11 cellular contexts compared by ENCODE assay signal in genomic region chr4:174873931-174874330, GRCh38. TPM values are rescaled to one million over a fixed set of nuclear protein-coding genes. Genes with fewer than 3 reads are reported as not detected.
A peak's percentile ranks its signal among the peaks of the same experiment; 100 is the strongest.
DNase-seq lines count a peak whose midpoint lies in the region; ATAC-seq and TF ChIP-seq lines count a peak whose summit lies in the region.
"Had no signal": no experiment of that assay in that cellular context is flagged by ENCODE, and none has a peak within 500 bp of the region (broad histone marks: within the 10 kb centered on the region; RNA-seq: fewer than 3 reads in every experiment).

No MANE protein-coding gene starts in this region.

- TF ChIP-seq EP300 in esophagus muscularis mucosa (IDR thresholded peaks at IDR 0.05): no peak

- TF ChIP-seq POLR2A in esophagus muscularis mucosa (IDR thresholded peaks at IDR 0.05; ENCODE audit: low read depth): no peak

- intact Hi-C loops in esophagus muscularis mucosa (cut with DNase I): no loop called here
- intact Hi-C loops in left cardiac atrium (cut with DNase I): no loop called here

- no peak overlapping the region for H3K27ac ChIP-seq in esophagus muscularis mucosa (replicated peaks in 1 of 4)
- H3K27ac ChIP-seq: BLaER1 had no signal

- DNase-seq in NCI-H2107 treated with DMSO at 0.1 percent for 48 hours (lab: John Stamatoyannopoulos, UW; ENCODE audit: unreplicated experiment): peak; percentile 1
- DNase-seq in NCI-H2107 (lab: John Stamatoyannopoulos, UW): no peak
- DNase-seq in progenitor cell of endocrine pancreas (ENCODE audit: low spot score, unreplicated experiment): no peak
- DNase-seq in esophagus muscularis mucosa (ENCODE audit: extremely low spot score): no peak
- DNase-seq in left cardiac atrium: no peak
- DNase-seq: activated naive CD4-positive, alpha-beta T cell treated with Interleukin-2 at 50 U/mL for 16 hours had no signal

- no peak overlapping the region for H3K27ac Mint-ChIP-seq in progenitor cell of endocrine pancreas

- H3K4me1 Mint-ChIP-seq in progenitor cell of endocrine pancreas (ENCODE audit: low read depth): peaks cover 23% of the 10 kb centered on the region

- H3K36me3 Mint-ChIP-seq in progenitor cell of endocrine pancreas (ENCODE audit: insufficient read depth): no peaks in the 10 kb centered on the region

- no peaks in the 10 kb centered on the region for H3K27me3 ChIP-seq in esophagus muscularis mucosa
- H3K27me3 ChIP-seq: BLaER1 had no signal

- H3K36me3 ChIP-seq in esophagus muscularis mucosa: no peaks in the 10 kb centered on the region
- H3K36me3 ChIP-seq: BLaER1 had no signal

- TF ChIP-seq CTCF in progenitor cell of endocrine pancreas (IDR thresholded peaks at IDR 0.05; ENCODE audit: unreplicated experiment) (peak; percentile 37), esophagus muscularis mucosa (IDR thresholded peaks at IDR 0.05) (no peak)

- no peak overlapping the region for H3K4me3 Mint-ChIP-seq in progenitor cell of endocrine pancreas (ENCODE audit: low read depth)

- H3K4me1 ChIP-seq in esophagus muscularis mucosa: no peaks in the 10 kb centered on the region
- H3K4me1 ChIP-seq: BLaER1 had no signal

- H3K9me3 Mint-ChIP-seq in progenitor cell of endocrine pancreas (ENCODE audit: low read depth): no peaks in the 10 kb centered on the region

- H3K27me3 Mint-ChIP-seq in progenitor cell of endocrine pancreas: no peaks in the 10 kb centered on the region

- no peaks in the 10 kb centered on the region for H3K9me3 ChIP-seq in esophagus muscularis mucosa

- no peak overlapping the region for H3K4me3 ChIP-seq in esophagus muscularis mucosa
- H3K4me3 ChIP-seq: BLaER1 had no signal

- WGBS in esophagus muscularis mucosa: 20% methylated on average over 1 of the region's 1 CpG

- ATAC-seq in HG03196 (IDR thresholded peaks at IDR 0.05; ENCODE audit: unreplicated experiment) (peak; percentile 68), SK-N-SH treated with all-trans-retinoic acid at 6 μM for 48 hours (peak; percentile 55; the same call in 1 of the 3 replicates), HG02884 (IDR thresholded peaks at IDR 0.05; ENCODE audit: unreplicated experiment) (no peak), left cardiac atrium (no peak)

TF ChIP-seq in SK-N-SH treated with all-trans-retinoic acid at 6 μM for 48 hours, 23 proteins besides CTCF, POLR2A, EP300 and RAD21:
- TF ChIP-seq RARB (CRISPR knock-in tag; IDR thresholded peaks at IDR 0.05) (no peak), BACH2 (CRISPR knock-in tag; IDR thresholded peaks at IDR 0.05; ENCODE audit: borderline replicate concordance) (no peak), PPARA (CRISPR knock-in tag; IDR thresholded peaks at IDR 0.05; ENCODE audit: borderline replicate concordance) (no peak), ZNF8 (CRISPR knock-in tag; IDR thresholded peaks at IDR 0.05) (no peak), ZNF565 (CRISPR knock-in tag; conservative IDR thresholded peaks at IDR 0.05; ENCODE audit: low read depth) (no peak), ESRRG (CRISPR knock-in tag; IDR thresholded peaks at IDR 0.05) (no peak), TSHZ2 (CRISPR knock-in tag; IDR thresholded peaks at IDR 0.05) (no peak), ISL1 (CRISPR knock-in tag; IDR thresholded peaks at IDR 0.05) (no peak), ZC3H10 (CRISPR knock-in tag; IDR thresholded peaks at IDR 0.05) (no peak), CREB5 (CRISPR knock-in tag; IDR thresholded peaks at IDR 0.05; ENCODE audit: low read depth) (no peak), TCF4 (CRISPR knock-in tag; IDR thresholded peaks at IDR 0.05; ENCODE audit: borderline replicate concordance) (no peak), CSDC2 (CRISPR knock-in tag; IDR thresholded peaks at IDR 0.05) (no peak)

RNA-seq across cellular contexts. Expression of gene ADAM29, which starts 44.2 kb away (rescaled TPM):
- not detected in 2 replicates for total RNA-seq in progenitor cell of endocrine pancreas
- total RNA-seq in esophagus muscularis mucosa: not detected
- total RNA-seq in left cardiac atrium: not detected
- total RNA-seq: mesenteric fat pad had no signal

RNA-seq across cellular contexts. Expression of gene GLRA3, which starts 44.9 kb away (rescaled TPM):
- total RNA-seq in progenitor cell of endocrine pancreas (0.07 and 0.10 TPM in 2 replicates), esophagus muscularis mucosa (under 1 TPM in 3 of 4 donors, not detected in 1; under 0.01 to 0.39 (median 0.11) TPM), left cardiac atrium (not detected)
- total RNA-seq: mesenteric fat pad had no signal

Comparison
In these comparisons a context has a peak if more than half of its experiments do, and no peak if none do; other contexts are left out.
1. ATAC-seq: peak in HG03196 (single experiment) and SK-N-SH treated with all-trans-retinoic acid at 6 μM for 48 hours (single experiment); none in HG02884 (single experiment) and left cardiac atrium (0 of 2).